In the genomic region with DNA sequence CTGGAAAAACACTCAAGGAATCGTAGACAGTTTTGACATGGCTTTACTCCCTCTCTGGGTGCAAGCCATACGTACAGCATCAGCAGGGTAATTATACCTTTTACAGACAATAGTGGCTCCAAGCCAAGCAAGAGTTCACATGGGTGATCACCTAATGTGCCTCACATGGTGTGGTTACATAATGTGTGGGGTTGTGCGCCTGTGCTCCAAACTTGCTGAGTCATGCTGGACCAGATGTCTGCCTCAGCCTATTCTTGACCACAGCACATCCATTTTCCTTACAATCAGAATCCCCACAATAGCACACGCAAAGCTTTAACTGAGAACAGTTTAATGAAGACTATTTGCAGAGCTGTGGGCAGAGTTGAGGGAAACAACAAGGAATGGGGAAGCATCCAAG, we compare ENCODE assay signal across 25 cellular contexts.
A peak's percentile ranks its signal among the peaks of the same experiment; 100 is the strongest.
DNase-seq lines count a peak whose midpoint lies in the region; ATAC-seq, FAIRE-seq and TF ChIP-seq lines count a peak whose summit lies in the region.
"Had no signal": no experiment of that assay in that cellular context is flagged by ENCODE, and none has a peak within 500 bp of the region (broad histone marks: within the 10 kb centered on the region; RNA-seq: fewer than 3 reads in every experiment).

No MANE protein-coding gene starts in this region.

- H3K9ac ChIP-seq in astrocyte (ENCODE audit: low read length): no peak overlapping the region

- no peaks in the 10 kb centered on the region for H4K20me1 ChIP-seq in astrocyte (ENCODE audit: insufficient read depth, low read length)

- WGBS in gastroesophageal sphincter (ENCODE audit: low coverage in 1 of 2), 2 donors: 90 to 100% methylated on average over 2 of the region's 4 CpGs

- H3K4me2 ChIP-seq in astrocyte (ENCODE audit: low read length): no peak overlapping the region
- H3K4me2 ChIP-seq: smooth muscle cell had no signal

- ATAC-seq in gastroesophageal sphincter (no peak), HG03457 (IDR thresholded peaks at IDR 0.05; ENCODE audit: unreplicated experiment) (no peak)
- ATAC-seq: natural killer cell treated with Interleukin-12 subunit alpha and Interleukin-12 subunit beta and Interleukin-15 and Interleukin-18, amount 100 ng/mL, for 72 hours; Right ventricle myocardium inferior had no signal

- H3K9me3 ChIP-seq in astrocyte (ENCODE audit: insufficient read depth, low read depth, low read length) (no peaks in the 10 kb centered on the region), gastroesophageal sphincter (no peaks in the 10 kb centered on the region)
- H3K9me3 ChIP-seq: MG63, suprapubic skin had no signal

- H3K36me3 ChIP-seq in astrocyte (ENCODE audit: insufficient read depth, low read length) (no peaks in the 10 kb centered on the region), gastroesophageal sphincter (no peaks in the 10 kb centered on the region)
- H3K36me3 ChIP-seq: MG63, suprapubic skin had no signal

- TF ChIP-seq CTCF in astrocyte (IDR thresholded peaks at IDR 0.05; ENCODE audit: insufficient read depth, low read depth, low read length) (no peak), gastroesophageal sphincter (IDR thresholded peaks at IDR 0.05) (no peak)

- no peaks in the 10 kb centered on the region for H3K79me2 ChIP-seq in astrocyte (ENCODE audit: insufficient read depth, low read length)

- H3K4me3 Mint-ChIP-seq in astrocyte (ENCODE audit: unreplicated experiment): no peak overlapping the region
- H3K4me3 Mint-ChIP-seq: natural killer cell treated with Interleukin-12 subunit alpha and Interleukin-12 subunit beta and Interleukin-15 and Interleukin-18, amount 100 ng/mL, for 72 hours had no signal

- H3K27ac ChIP-seq in astrocyte (ENCODE audit: low read depth, low read length) (no peak overlapping the region), gastroesophageal sphincter (no peak overlapping the region)
- H3K27ac ChIP-seq: epithelial cell of prostate, suprapubic skin had no signal

- H3K36me3 Mint-ChIP-seq in astrocyte (ENCODE audit: low read depth, unreplicated experiment): peaks cover 2% of the 10 kb centered on the region
- H3K36me3 Mint-ChIP-seq: natural killer cell treated with Interleukin-12 subunit alpha and Interleukin-12 subunit beta and Interleukin-15 and Interleukin-18, amount 100 ng/mL, for 72 hours had no signal

- no peaks in the 10 kb centered on the region for H3K27me3 ChIP-seq in astrocyte (ENCODE audit: insufficient read depth, low read length)
- H3K27me3 ChIP-seq in gastroesophageal sphincter: no peaks in the 10 kb centered on the region
- H3K27me3 ChIP-seq: MG63, suprapubic skin had no signal

- no peak overlapping the region for H3K27ac Mint-ChIP-seq in astrocyte (ENCODE audit: unreplicated experiment)
- H3K27ac Mint-ChIP-seq: natural killer cell treated with Interleukin-12 subunit alpha and Interleukin-12 subunit beta and Interleukin-15 and Interleukin-18, amount 100 ng/mL, for 72 hours had no signal

- peaks cover 3% of the 10 kb centered on the region for H3K9me3 Mint-ChIP-seq in astrocyte (ENCODE audit: unreplicated experiment)
- H3K9me3 Mint-ChIP-seq: natural killer cell treated with Interleukin-12 subunit alpha and Interleukin-12 subunit beta and Interleukin-15 and Interleukin-18, amount 100 ng/mL, for 72 hours had no signal

- H3K4me3 ChIP-seq in Jurkat, Clone E6-1 (ENCODE audit: low read length): no peak overlapping the region
- H3K4me3 ChIP-seq in astrocyte (ENCODE audit: insufficient read depth, low read depth, low read length): no peak overlapping the region
- no peak overlapping the region for H3K4me3 ChIP-seq in gastroesophageal sphincter
- H3K4me3 ChIP-seq: MG63, smooth muscle cell, suprapubic skin had no signal

- no peak for TF ChIP-seq POLR2A in gastroesophageal sphincter (IDR thresholded peaks at IDR 0.05)

- H3K4me1 ChIP-seq in astrocyte (ENCODE audit: insufficient read depth, low read length): peaks cover 4% of the 10 kb centered on the region
- no peaks in the 10 kb centered on the region for H3K4me1 ChIP-seq in gastroesophageal sphincter

- H3K4me1 Mint-ChIP-seq in astrocyte (ENCODE audit: low read depth, unreplicated experiment): peaks cover 8% of the 10 kb centered on the region

- no peaks in the 10 kb centered on the region for H3K27me3 Mint-ChIP-seq in astrocyte (ENCODE audit: low read depth, unreplicated experiment)

- peak overlapping the region; percentile 26 for H2AFZ ChIP-seq in astrocyte (ENCODE audit: low read depth, low read length)

- TF ChIP-seq EP300 in gastroesophageal sphincter (IDR thresholded peaks at IDR 0.05): no peak

- DNase-seq in EH (ENCODE audit: low read depth): peak; percentile 12
- peak; percentile 21 for DNase-seq in Jurkat, Clone E6-1 (ENCODE audit: low read depth, low spot score)
- DNase-seq in astrocyte (ENCODE audit: low read depth): peak; percentile 84
- peak; percentile 47 for DNase-seq in fibroblast of peridontal ligament (ENCODE audit: extremely low read depth)
- DNase-seq in hypothalamus (lab: John Stamatoyannopoulos, UW): no peak
- no peak for DNase-seq in epidermal melanocyte (ENCODE audit: insufficient read length, low spot score)
- DNase-seq: activated CD4-positive, alpha-beta T cell treated with anti-CD3 and anti-CD28 coated beads, Interleukin-2, amount 50 U/mL, for 1 hour; activated naive CD4-positive, alpha-beta T cell treated with Interleukin-2 at 50 U/mL for 16 hours; AML-193; anterior cingulate cortex; COR-L47; MG63; NCI-H187; NCI-H446 treated with DMSO at 0.1 percent for 48 hours; SW 1271 had no signal

- FAIRE-seq in astrocyte (lab: Jason Lieb, UNC): no peak
- FAIRE-seq: colon, HTR-8/SVneo, islet of Langerhans had no signal

Comparison
In these comparisons a context has a peak if more than half of its experiments do, and no peak if none do; other contexts are left out.
1. DNase-seq: peak in EH (single experiment), Jurkat, Clone E6-1 (single experiment), astrocyte (single experiment) and fibroblast of peridontal ligament (single experiment); none in hypothalamus (0 of 51) and epidermal melanocyte (single experiment).